ENCODE assay signal across 33 cellular contexts in genomic region chr11:1899100-1899499, GRCh38. TPM values are rescaled to one million over a fixed set of nuclear protein-coding genes. Genes with fewer than 3 reads are reported as not detected.
"Had no signal": no experiment of that assay in that cellular context is flagged by ENCODE, and none has a peak within 500 bp of the region (broad histone marks: within the 10 kb centered on the region; RNA-seq: fewer than 3 reads in every experiment).

No MANE protein-coding gene starts in this region.

- H3K27ac ChIP-seq: left lung, neural progenitor cell, neutrophil, stomach, testis, thyroid gland, transverse colon, upper lobe of left lung, vagina had no signal

- H3K4me2 ChIP-seq: neural progenitor cell had no signal

- ATAC-seq: left cardiac atrium; left lung; natural killer cell; right cardiac atrium; stimulated activated naive B cell treated with anti-CD40 and anti-IgM and Interleukin-4, amounts not matched to agents 10 μg/mL and 1 μg/mL and 100 μg/mL, for 72 hours; stimulated activated naive CD8-positive, alpha-beta T cell treated with anti-CD3 and anti-CD28 coated beads, Interleukin-15, Interleukin-2, amounts not matched to agents 100 U/mL and 50 U/mL, for 24 hours had no signal

- H3K27me3 ChIP-seq: neural progenitor cell, neutrophil, testis, thyroid gland, upper lobe of left lung, vagina had no signal

- H3K4me1 ChIP-seq: neural progenitor cell, stomach, testis, thyroid gland, transverse colon, upper lobe of left lung, vagina had no signal

- H3K9me3 ChIP-seq: left lung, neutrophil, stomach, testis, thyroid gland, transverse colon, upper lobe of left lung, vagina had no signal

- H3K4me3 ChIP-seq: left lung, lung, neural progenitor cell, stomach, testis, thyroid gland, transverse colon, upper lobe of left lung, vagina had no signal

- H3K36me3 ChIP-seq: left lung, neural progenitor cell, neutrophil, stomach, thyroid gland, transverse colon, upper lobe of left lung, vagina had no signal

- H3K9ac ChIP-seq: neural progenitor cell had no signal

- DNase-seq: hippocampal formation; kidney glomerular epithelial cell; left cardiac atrium; mesendoderm; naive B cell; natural killer cell; nephron progenitor cell; occipital lobe; retina; stimulated activated CD4-positive, alpha-beta T cell treated with anti-CD3 and anti-CD28 coated beads, Interleukin-12 subunit alpha, Interleukin-12 subunit beta, amount 100 ng/mL, for 4 hours; stimulated activated CD4-positive, alpha-beta T cell treated with anti-CD3 and anti-CD28 coated beads, Interleukin-15, amount 100 ng/mL, for 24 hours; stimulated activated CD4-positive, alpha-beta T cell treated with anti-CD3 and anti-CD28 coated beads, Interleukin-2, amount 100 ng/mL, for 24 hours; stimulated activated CD4-positive, alpha-beta T cell treated with anti-CD3 and anti-CD28 coated beads, Interleukin-4, amount 100 ng/mL, for 1 hour; stimulated activated naive B cell treated with anti-CD40 and anti-IgM and Interleukin-4, amounts not matched to agents 10 μg/mL and 1 μg/mL and 100 μg/mL, for 72 hours; stimulated activated naive CD8-positive, alpha-beta T cell treated with anti-CD3 and anti-CD28 coated beads, Interleukin-15, Interleukin-2, amounts not matched to agents 100 U/mL and 50 U/mL, for 24 hours; stomach; testis; thyroid gland; transverse colon; upper lobe of left lung had no signal

- H2AFZ ChIP-seq: neural progenitor cell had no signal

- FAIRE-seq: keratinocyte had no signal

RNA-seq across cellular contexts. Expression of gene PRR33, which starts 7.4 kb away (rescaled TPM):
- total RNA-seq: left lung, lower leg skin, lung, mesothelial cell of epicardium, mononuclear cell, occipital lobe, osteocyte, progenitor cell of endocrine pancreas, stomach, thyroid gland, transverse colon, upper lobe of left lung, urinary bladder, vagina had no signal
- polyA plus RNA-seq: keratinocyte had no signal

RNA-seq across cellular contexts. Expression of gene TNNT3, which starts 20.4 kb away (rescaled TPM):
- total RNA-seq: progenitor cell of endocrine pancreas had no signal

RNA-seq across cellular contexts. Expression of gene LSP1, which starts 46.2 kb away (rescaled TPM):
- total RNA-seq: progenitor cell of endocrine pancreas had no signal
